In genomic region chr12:116534341-116535121, GRCh38 we compare ENCODE assay signal across 8 cellular contexts. TPM values are rescaled to one million over a fixed set of nuclear protein-coding genes. Genes with fewer than 3 reads are reported as not detected.
DNase-seq lines count a peak whose midpoint lies in the region; TF ChIP-seq lines count a peak whose summit lies in the region.

No MANE protein-coding gene starts in this region.

- H3K4me3 ChIP-seq in epithelial cell of esophagus (ENCODE audit: low read length) (peak overlapping the region; percentile 58), neuronal stem cell (ENCODE audit: low read length in 2 of 2) (peak overlapping the region; percentile 48 to 64)

- WGBS in neuronal stem cell (ENCODE audit: extremely low coverage in 2 of 2, insufficient read length in 2 of 2, insufficient replicate concordance in 1 of 2), 2 donors, result no CpG with 5 or more reads among the region's 27 CpGs

- TF ChIP-seq CTCF in epithelial cell of esophagus (IDR thresholded peaks at IDR 0.05; ENCODE audit: insufficient read depth, low read depth, low read length, missing control alignments) (no peak), GM10248 (IDR thresholded peaks at IDR 0.05; ENCODE audit: control extremely low read depth, extremely low read depth, low read depth, missing control alignments) (no peak)

- H3K14ac ChIP-seq in neuronal stem cell (ENCODE audit: low read length), result no peak overlapping the region

- POLR2A ChIA-PET in GM10248 (lab: Yijun Ruan, JAX), result interaction anchor here (1.0 kb wide), 1 partner anchor 25 kb away, joined by 15 read pairs; the partner anchor contains the start of gene MAP1LC3B2

- H2BK15ac ChIP-seq in neuronal stem cell (ENCODE audit: low read length), result no peak overlapping the region

- H4K91ac ChIP-seq in neuronal stem cell (ENCODE audit: low read depth, low read length, poor library complexity), result no peak overlapping the region

- no peak overlapping the region for H2BK12ac ChIP-seq in neuronal stem cell (ENCODE audit: low read length)

- H3K18ac ChIP-seq in neuronal stem cell (ENCODE audit: low read length), result peak overlapping the region; percentile 62

- H2AFZ ChIP-seq in neuronal stem cell (ENCODE audit: low read length), result peak overlapping the region; percentile 93

- peak; percentile 35 for DNase-seq in NCI-H510A treated with DMSO at 0.1 percent for 48 hours (lab: John Stamatoyannopoulos, UW)
- no peak for DNase-seq in NCI-H510A (lab: John Stamatoyannopoulos, UW)
- DNase-seq in SHP77 treated with DMSO at 0.1 percent for 48 hours (lab: John Stamatoyannopoulos, UW), result peak; percentile 16
- DNase-seq in epithelial cell of esophagus (ENCODE audit: low read depth), result peak; percentile 51
- no peak for DNase-seq in neuronal stem cell (ENCODE audit: low spot score)
- no peak for DNase-seq in effector CD8-positive, alpha-beta T cell (lab: John Stamatoyannopoulos, UW)
- DNase-seq in GM10248 (ENCODE audit: extremely low spot score), result no peak
- DNase-seq in putamen (ENCODE audit: low spot score), result no peak

- H2BK5ac ChIP-seq in neuronal stem cell (ENCODE audit: low read length), result no peak overlapping the region

- H3K9ac ChIP-seq in neuronal stem cell (ENCODE audit: low read depth, low read length, poor library complexity), result peak overlapping the region; percentile 32

- peak overlapping the region; percentile 6 for H3K27ac ChIP-seq in neuronal stem cell (replicated peaks; ENCODE audit: low read length)

- H4K8ac ChIP-seq in neuronal stem cell (ENCODE audit: low read depth, low read length), result no peak overlapping the region

- CTCF ChIA-PET in GM10248 (lab: Yijun Ruan, JAX), result interaction anchor here (1.9 kb wide), 1 partner anchor 25 kb away, joined by 4 read pairs; the partner anchor contains the start of gene MAP1LC3B2

- peak overlapping the region; percentile 95 for H3K4me2 ChIP-seq in neuronal stem cell (ENCODE audit: insufficient read depth, low read length, poor library complexity, severe bottlenecking)

- peaks cover 0 to 10% (median 0%) of the 10 kb centered on the region in 3 experiments for H3K27me3 ChIP-seq in neuronal stem cell (ENCODE audit: control insufficient read depth in 3 of 3, insufficient read depth in 3 of 3, low read depth in 1 of 3, low read length in 3 of 3)

- H2AK5ac ChIP-seq in neuronal stem cell (ENCODE audit: low read depth, low read length), result no peak overlapping the region

- H2BK120ac ChIP-seq in neuronal stem cell (ENCODE audit: low read depth, low read length), result no peak overlapping the region

- H3K23ac ChIP-seq in neuronal stem cell (ENCODE audit: low read depth, low read length, poor library complexity), result no peak overlapping the region

- no peaks in the 10 kb centered on the region for H3K36me3 ChIP-seq in neuronal stem cell (replicated peaks in 1 of 2; ENCODE audit: control insufficient read depth in 2 of 2, insufficient read depth in 2 of 2, low read length in 2 of 2)

- H3K4ac ChIP-seq in neuronal stem cell (ENCODE audit: low read length), result no peak overlapping the region

- H3K4me1 ChIP-seq in neuronal stem cell (ENCODE audit: control insufficient read depth in 2 of 2, insufficient read depth in 1 of 2, low read depth in 1 of 2, low read length in 2 of 2), result peaks cover 6 to 28% of the 10 kb centered on the region in 2 donors

- H3K79me1 ChIP-seq in neuronal stem cell (ENCODE audit: low read depth, low read length), result no peaks in the 10 kb centered on the region

- no peaks in the 10 kb centered on the region for H3K9me3 ChIP-seq in neuronal stem cell (replicated peaks in 1 of 2; ENCODE audit: control insufficient read depth in 2 of 2, insufficient read depth in 1 of 2, low read depth in 1 of 2, low read length in 2 of 2)

RNA-seq across cellular contexts. Expression of gene MAP1LC3B2, which starts 24.6 kb away (rescaled TPM):
- 1.5 TPM for polyA plus RNA-seq in neuronal stem cell (2013, experiment 1 of 2)
- 1.5 TPM for polyA plus RNA-seq in neuronal stem cell (2013, experiment 2 of 2)

Comparison
In these comparisons a context has a peak if more than half of its experiments do, and no peak if none do; other contexts are left out.
1. DNase-seq: peak in NCI-H510A treated with DMSO at 0.1 percent for 48 hours (single experiment), SHP77 treated with DMSO at 0.1 percent for 48 hours (single experiment) and epithelial cell of esophagus (single experiment); none in NCI-H510A (single experiment), neuronal stem cell (single experiment), effector CD8-positive, alpha-beta T cell (single experiment), GM10248 (single experiment) and putamen (single experiment).